Comparison of ENCODE assay signal across 20 cellular contexts in genomic region chr19:470701-471100, GRCh38. TPM values are rescaled to one million over a fixed set of nuclear protein-coding genes. Genes with fewer than 3 reads are reported as not detected.
DNase-seq lines count a peak whose midpoint lies in the region; ATAC-seq and TF ChIP-seq lines count a peak whose summit lies in the region.
"Had no signal": no experiment of that assay in that cellular context is flagged by ENCODE, and none has a peak within 500 bp of the region (broad histone marks: within the 10 kb centered on the region; RNA-seq: fewer than 3 reads in every experiment).

No MANE protein-coding gene starts in this region.

- H2AFZ ChIP-seq in GM23338 (no peak overlapping the region), neuronal stem cell (ENCODE audit: low read length) (peak overlapping the region; percentile 24)
- H2AFZ ChIP-seq: GM23248 had no signal

- no peak overlapping the region for H2BK120ac ChIP-seq in neuronal stem cell (ENCODE audit: low read depth, low read length)

- H3K4me1 ChIP-seq in GM23338 (ENCODE audit: insufficient read depth) (no peaks in the 10 kb centered on the region), HEK293 (ENCODE audit: control insufficient read depth, insufficient read depth, low read length) (no peaks in the 10 kb centered on the region), neuronal stem cell (ENCODE audit: control insufficient read depth in 2 of 2, insufficient read depth in 1 of 2, low read depth in 1 of 2, low read length in 2 of 2) (peaks cover 2 to 4% of the 10 kb centered on the region in 2 donors)
- H3K4me1 ChIP-seq: A549, Caco-2, HAP-1 had no signal

- no peak overlapping the region for H3K4me2 ChIP-seq in GM23338
- no peak overlapping the region for H3K4me2 ChIP-seq in neuronal stem cell (ENCODE audit: insufficient read depth, low read length, poor library complexity, severe bottlenecking)
- H3K4me2 ChIP-seq: A549 had no signal

- H3K36me3 ChIP-seq in GM23338 (ENCODE audit: insufficient read depth) (no peaks in the 10 kb centered on the region), HEK293 (ENCODE audit: control insufficient read depth in 2 of 2, insufficient read depth in 1 of 2, low read length in 2 of 2) (no peaks in the 10 kb centered on the region), neuronal stem cell (replicated peaks in 1 of 2; ENCODE audit: control insufficient read depth in 2 of 2, insufficient read depth in 2 of 2, low read length in 2 of 2) (no peaks in the 10 kb centered on the region)
- H3K36me3 ChIP-seq: HAP-1 had no signal

- no peak overlapping the region for H4K8ac ChIP-seq in neuronal stem cell (ENCODE audit: low read depth, low read length)

- H3F3A ChIP-seq in GM23338 (replicated peaks; ENCODE audit: low read depth) = no peaks in the 10 kb centered on the region

- H2BK5ac ChIP-seq in neuronal stem cell (ENCODE audit: low read length) = no peak overlapping the region

- peak overlapping the region; percentile 53 for H3K9ac ChIP-seq in neuronal stem cell (ENCODE audit: low read depth, low read length, poor library complexity)
- H3K9ac ChIP-seq: GM23248 had no signal

- H2BK12ac ChIP-seq in neuronal stem cell (ENCODE audit: low read length) = peak overlapping the region; percentile 1

- H3K79me2 ChIP-seq in GM23338 (replicated peaks; ENCODE audit: insufficient read depth) = no peaks in the 10 kb centered on the region

- H3K36me3 Mint-ChIP-seq in GM23338 (ENCODE audit: low read depth) (no peaks in the 10 kb centered on the region), glutamatergic neuron (ENCODE audit: unreplicated experiment) (no peaks in the 10 kb centered on the region)
- H3K36me3 Mint-ChIP-seq: CD4-positive, alpha-beta memory T cell had no signal

- peaks cover 10% of the 10 kb centered on the region for H3K27me3 Mint-ChIP-seq in GM23338 (ENCODE audit: insufficient read depth, low read depth, poor library complexity)
- peaks cover 2% of the 10 kb centered on the region for H3K27me3 Mint-ChIP-seq in glutamatergic neuron (ENCODE audit: unreplicated experiment)

- H3K27ac Mint-ChIP-seq in GM23338 (no peak overlapping the region), glutamatergic neuron (ENCODE audit: unreplicated experiment) (no peak overlapping the region)
- H3K27ac Mint-ChIP-seq: CD4-positive, alpha-beta memory T cell had no signal

- H3K4me1 Mint-ChIP-seq in GM23338 (no peaks in the 10 kb centered on the region), glutamatergic neuron (ENCODE audit: low read depth, unreplicated experiment) (no peaks in the 10 kb centered on the region)

- no peak for DNase-seq in GM23338 (ENCODE audit: low spot score)
- peak; percentile 15 for DNase-seq in glutamatergic neuron
- no peak for DNase-seq in neuronal stem cell (ENCODE audit: low spot score)
- no peak for DNase-seq in epidermal melanocyte (ENCODE audit: insufficient read length, low spot score)
- DNase-seq: 8988T; ACHN; AML-193; C1 segment of cervical spinal cord; Caco-2; CD4-positive, alpha-beta memory T cell; DMS153; DND-41; GM23248 had no signal

- H3K79me1 ChIP-seq in neuronal stem cell (ENCODE audit: low read depth, low read length) = no peaks in the 10 kb centered on the region

- H3K4me3 Mint-ChIP-seq in GM23338 (no peak overlapping the region), glutamatergic neuron (ENCODE audit: unreplicated experiment) (no peak overlapping the region)
- H3K4me3 Mint-ChIP-seq: CD4-positive, alpha-beta memory T cell had no signal

- no peak overlapping the region for H3K4me3 ChIP-seq in GM23338
- H3K4me3 ChIP-seq in HEK293 (ENCODE audit: low read depth, low read length) = no peak overlapping the region
- H3K4me3 ChIP-seq in neuronal stem cell (ENCODE audit: low read length in 2 of 2) = no peak overlapping the region
- H3K4me3 ChIP-seq: A549, GM23248, HAP-1 had no signal

- ATAC-seq in GM23338 = peak; percentile 22; the same call in 2 of the 3 replicates
- no peak for ATAC-seq in HG02588 (IDR thresholded peaks at IDR 0.05; ENCODE audit: unreplicated experiment)
- no peak for ATAC-seq in HG03521 (IDR thresholded peaks at IDR 0.05; ENCODE audit: unreplicated experiment)
- no peak for ATAC-seq in GM21381 (IDR thresholded peaks at IDR 0.05; ENCODE audit: unreplicated experiment)
- ATAC-seq: A549 had no signal

- H3K9me3 Mint-ChIP-seq in GM23338 (no peaks in the 10 kb centered on the region; the same call in 2 of the 3 replicates), glutamatergic neuron (ENCODE audit: unreplicated experiment) (peaks cover 1% of the 10 kb centered on the region)
- H3K9me3 Mint-ChIP-seq: CD4-positive, alpha-beta memory T cell had no signal

- POLR2A ChIA-PET in HEK293 (lab: Yijun Ruan, JAX) = no interaction called here

- no peak overlapping the region for H3K14ac ChIP-seq in neuronal stem cell (ENCODE audit: low read length)

- no peaks in the 10 kb centered on the region for H3K9me3 ChIP-seq in HEK293 (ENCODE audit: control insufficient read depth, insufficient read depth, low read depth, low read length)
- H3K9me3 ChIP-seq in neuronal stem cell (replicated peaks in 1 of 2; ENCODE audit: control insufficient read depth in 2 of 2, insufficient read depth in 1 of 2, low read depth in 1 of 2, low read length in 2 of 2) = no peaks in the 10 kb centered on the region
- H3K9me3 ChIP-seq: A549, Caco-2, HAP-1 had no signal

- H3K27ac ChIP-seq in GM23338 (ENCODE audit: low read depth) (no peak overlapping the region), HEK293 (ENCODE audit: extremely low read depth, low read depth, low read length) (no peak overlapping the region), neuronal stem cell (replicated peaks; ENCODE audit: low read length) (no peak overlapping the region)
- H3K27ac ChIP-seq: A549, GM23248 had no signal

- no peak overlapping the region for H4K91ac ChIP-seq in neuronal stem cell (ENCODE audit: low read depth, low read length, poor library complexity)

- peak overlapping the region; percentile 74 for H3K18ac ChIP-seq in neuronal stem cell (ENCODE audit: low read length)

- H2AK5ac ChIP-seq in neuronal stem cell (ENCODE audit: low read depth, low read length) = peak overlapping the region; percentile 7

- CTCF ChIA-PET in HEK293 (lab: Yijun Ruan, JAX) = no interaction called here

- WGBS in neuronal stem cell (ENCODE audit: extremely low coverage in 2 of 2, insufficient read length in 2 of 2, insufficient replicate concordance in 1 of 2), 2 donors = no CpG with 5 or more reads among the region's 20 CpGs

- H3K23ac ChIP-seq in neuronal stem cell (ENCODE audit: low read depth, low read length, poor library complexity) = no peak overlapping the region

- H3K27me3 ChIP-seq in GM23338 (ENCODE audit: insufficient read depth) = no peaks in the 10 kb centered on the region
- H3K27me3 ChIP-seq in neuronal stem cell (ENCODE audit: control insufficient read depth in 3 of 3, insufficient read depth in 3 of 3, low read depth in 1 of 3, low read length in 3 of 3) = peaks cover 0 to 4% (median 0%) of the 10 kb centered on the region in 3 experiments

- TF ChIP-seq CTCF in GM23338 (conservative IDR thresholded peaks at IDR 0.05; ENCODE audit: low read depth in 2 of 2) (no peak), HEK293 (tag by site-specific recombination; IDR thresholded peaks at IDR 0.05) (no peak), glutamatergic neuron (IDR thresholded peaks at IDR 0.05; ENCODE audit: partially characterized antibody, unreplicated experiment) (no peak)

- H4K20me1 ChIP-seq in GM23338 (replicated peaks; ENCODE audit: insufficient read depth) = no peaks in the 10 kb centered on the region

- peak overlapping the region; percentile 4 for H3K4ac ChIP-seq in neuronal stem cell (ENCODE audit: low read length)

- H2BK15ac ChIP-seq in neuronal stem cell (ENCODE audit: low read length) = no peak overlapping the region

- H3K9me2 ChIP-seq in GM23338 (ENCODE audit: insufficient read depth) = no peaks in the 10 kb centered on the region

TF ChIP-seq in HEK293, 187 proteins besides CTCF, POLR2A, EP300 and RAD21:
- TF ChIP-seq ZNF664 (tag by site-specific recombination; IDR thresholded peaks at IDR 0.05) (peak; percentile 80), GLI2 (tag by site-specific recombination; IDR thresholded peaks at IDR 0.05; ENCODE audit: borderline replicate concordance, low read depth) (no peak), ZBTB17 (tag by site-specific recombination; IDR thresholded peaks at IDR 0.05) (no peak), HOXC10 (CRISPR knock-in tag; IDR thresholded peaks at IDR 0.05) (no peak)

RNA-seq across cellular contexts. Expression of gene SHC2, which starts 9.9 kb away (rescaled TPM):
- 2.9 and 4.6 TPM in 2 replicates for total RNA-seq in GM23338 (2014; rRNA removed; shearing (Covaris generic))
- 2.2 and 2.6 TPM in 2 replicates for polyA plus RNA-seq in GM23338 (2016; fragmentation: Nextera tagmentation; extraction: Ambion mirVana)
- 343 TPM for total RNA-seq in glutamatergic neuron (ENCODE audit: unreplicated experiment)
- polyA plus RNA-seq in neuronal stem cell (2013, experiment 1 of 2) = 29.6 TPM
- 28.3 TPM for polyA plus RNA-seq in neuronal stem cell (2013, experiment 2 of 2)
- total RNA-seq: GM23248 had no signal
- polyA plus RNA-seq: CD4-positive, alpha-beta memory T cell; GM23248 had no signal

RNA-seq across cellular contexts. Expression of gene MADCAM1, which starts 25.6 kb away (rescaled TPM):
- total RNA-seq in GM23338 (2014; rRNA removed; shearing (Covaris generic)) = 1.0 and 2.5 TPM in 2 replicates
- polyA plus RNA-seq in GM23338 (2016; fragmentation: Nextera tagmentation; extraction: Ambion mirVana) = 2.1 and 3.3 TPM in 2 replicates
- 1.7 TPM for total RNA-seq in glutamatergic neuron (ENCODE audit: unreplicated experiment)
- polyA plus RNA-seq in neuronal stem cell (2013, experiment 1 of 2) = 0.89 TPM
- polyA plus RNA-seq in neuronal stem cell (2013, experiment 2 of 2) = 0.91 TPM
- total RNA-seq: H4 had no signal

RNA-seq across cellular contexts. Expression of gene TPGS1, which starts 36.6 kb away (rescaled TPM):
- 29.0 and 38.4 TPM in 2 replicates for total RNA-seq in GM23338 (2014; rRNA removed; shearing (Covaris generic))
- polyA plus RNA-seq in GM23338 (2016; fragmentation: Nextera tagmentation; extraction: Ambion mirVana) = 11.9 and 14.9 TPM in 2 replicates
- 20.0 TPM for total RNA-seq in glutamatergic neuron (ENCODE audit: unreplicated experiment)
- polyA plus RNA-seq in neuronal stem cell (2013, experiment 1 of 2) = 6.3 TPM
- polyA plus RNA-seq in neuronal stem cell (2013, experiment 2 of 2) = 6.2 TPM

Comparison
In these comparisons a context has a peak if more than half of its experiments do, and no peak if none do; other contexts are left out.
1. RNA of gene SHC2, which starts 9.9 kb away (total RNA-seq): 343 TPM in glutamatergic neuron (single experiment); 2.9 to 4.6 TPM in GM23338; every median in the first group is over 10 times any median in the second.